In the genomic region with DNA sequence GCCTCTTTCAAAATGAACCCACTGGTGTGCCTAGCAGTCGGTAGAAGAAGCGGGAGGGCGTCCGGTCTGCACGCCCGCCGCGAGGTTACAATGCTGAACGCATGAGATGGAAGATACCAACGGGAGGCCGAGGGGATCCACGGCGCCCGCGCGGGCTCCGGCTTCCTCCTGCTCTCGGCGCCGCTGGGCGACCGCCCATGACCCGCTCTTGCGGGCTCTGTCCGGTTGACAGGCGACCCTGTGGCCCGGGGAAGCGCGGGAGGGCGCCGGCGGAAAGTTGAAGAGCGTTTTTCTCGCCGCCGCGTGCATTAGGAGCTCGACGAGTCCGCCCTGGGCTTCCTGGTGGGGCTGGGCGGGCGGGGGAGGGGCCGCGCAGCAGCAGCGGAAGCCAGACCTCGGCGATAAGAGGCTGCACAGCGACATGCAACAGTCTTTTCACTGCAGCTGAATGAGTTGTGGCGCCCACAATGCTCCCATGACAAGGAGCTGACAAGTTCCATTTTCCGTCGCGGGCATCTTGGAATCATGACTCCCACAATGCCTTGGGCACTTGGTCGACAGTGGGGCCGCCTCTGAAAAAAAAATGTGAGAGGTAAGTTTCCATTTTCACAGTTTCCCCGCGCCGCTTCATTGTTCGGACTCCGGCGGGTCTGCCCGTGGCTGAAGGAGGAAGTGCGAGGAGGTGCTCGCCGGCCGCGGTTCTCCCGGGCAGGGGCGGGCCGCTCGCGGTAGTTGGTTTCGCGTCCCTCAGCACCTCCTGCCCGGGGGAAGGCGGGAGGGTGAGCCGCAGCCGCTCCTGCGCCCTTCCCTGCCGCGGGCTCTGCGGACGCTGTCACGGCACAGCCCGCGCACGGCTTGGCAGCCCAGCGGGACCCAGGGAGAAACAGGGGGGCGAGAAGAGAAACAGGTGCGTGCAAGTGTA, we compare ENCODE assay signal across 8 cellular contexts. TPM values are rescaled to one million over a fixed set of nuclear protein-coding genes. Genes with fewer than 3 reads are reported as not detected.
A peak's percentile ranks its signal among the peaks of the same experiment; 100 is the strongest.
DNase-seq lines count a peak whose midpoint lies in the region; ATAC-seq and TF ChIP-seq lines count a peak whose summit lies in the region.

Gene MBNL1, plus strand, starts transcription at position 429 of the 922 bp plus-strand sequence. CDS start 31,265 bp downstream, outside the sequence.

- H3K36me3 ChIP-seq in breast epithelium: no peaks in the 10 kb centered on the region
- no peaks in the 10 kb centered on the region for H3K36me3 ChIP-seq in iPS-20b (ENCODE audit: insufficient read depth, low read depth, low read length)

- H3K27me3 ChIP-seq in breast epithelium (no peaks in the 10 kb centered on the region), iPS-20b (ENCODE audit: insufficient read depth, low read length) (peaks cover 28% of the 10 kb centered on the region)

- ATAC-seq in GM18868 (IDR thresholded peaks at IDR 0.05; ENCODE audit: unreplicated experiment) (peak; percentile 66), HG03103 (IDR thresholded peaks at IDR 0.05; ENCODE audit: low read depth, unreplicated experiment) (peak; percentile 59)

- peak within 1 kb of the TSS; percentile 98 to 99 for H3K27ac ChIP-seq in breast epithelium
- peak within 1 kb of the TSS; percentile 49 for H3K27ac ChIP-seq in iPS-20b (ENCODE audit: low read length)
- peak within 1 kb of the TSS; percentile 82 to 100 (median 98) for H3K27ac ChIP-seq in skin epidermis

- TF ChIP-seq CTCF in WI38 (IDR thresholded peaks at IDR 0.05; ENCODE audit: low read depth, low read length) (no peak), breast epithelium (IDR thresholded peaks at IDR 0.05) (peak in 1 of 3 donors; percentile 17)

- no peaks in the 10 kb centered on the region for H3K9me3 ChIP-seq in breast epithelium
- no peaks in the 10 kb centered on the region for H3K9me3 ChIP-seq in iPS-20b (ENCODE audit: insufficient read depth, low read depth, low read length)

- no peak for TF ChIP-seq POLR2A in breast epithelium (IDR thresholded peaks at IDR 0.05)

- intact Hi-C loops in breast epithelium (cut with DNase I; ENCODE audit: low total_unique reads): no loop called here

- H3K4me1 ChIP-seq in breast epithelium: peaks cover 0 to 18% of the 10 kb centered on the region in 2 donors
- H3K4me1 ChIP-seq in iPS-20b (ENCODE audit: insufficient read depth, low read length): peaks cover 12% of the 10 kb centered on the region; the same call in 1 of the 2 replicates

- H3K4me3 ChIP-seq in WI38 (ENCODE audit: low read depth, low read length) (peak within 1 kb of the TSS; percentile 88), breast epithelium (peak within 1 kb of the TSS; percentile 76 to 93 (median 87)), iPS-20b (ENCODE audit: low read length) (peak within 1 kb of the TSS; percentile 96), skin epidermis (peak within 1 kb of the TSS; percentile 68 to 95 (median 80))

- peak; percentile 81 for DNase-seq in A172 (ENCODE audit: low spot score)
- DNase-seq in NCI-H2196 treated with DMSO at 0.1 percent for 48 hours (lab: John Stamatoyannopoulos, UW; ENCODE audit: unreplicated experiment): peak; percentile 82
- peak; percentile 62 to 79 for DNase-seq in breast epithelium (ENCODE audit: low spot score in 2 of 2)

- peak within 1 kb of the TSS; percentile 87 for H3K9ac ChIP-seq in iPS-20b (ENCODE audit: low read depth, low read length)

RNA-seq across cellular contexts. Expression of gene MBNL1, which starts in this region (rescaled TPM):
- 137 and 161 TPM in 2 replicates for total RNA-seq in A172 (2014; rRNA removed; shearing (Covaris generic))
- 100 to 1,000 TPM; 314 to 702 (median 353) TPM for total RNA-seq in breast epithelium

Comparison
In these comparisons a context has a peak if more than half of its experiments do, and no peak if none do; other contexts are left out.
1. Peak in every context shown above with its lines: DNase-seq, ATAC-seq, H3K4me3 ChIP-seq and H3K27ac ChIP-seq.